Comparison of ENCODE assay signal across 18 cellular contexts in genomic region chr15:42175671-42176070, GRCh38. TPM values are rescaled to one million over a fixed set of nuclear protein-coding genes. Genes with fewer than 3 reads are reported as not detected.
"Had no signal": no experiment of that assay in that cellular context is flagged by ENCODE, and none has a peak within 500 bp of the region (broad histone marks: within the 10 kb centered on the region; RNA-seq: fewer than 3 reads in every experiment).

No MANE protein-coding gene starts in this region.

- H3K36me3 ChIP-seq: uterus had no signal

- H3K9ac ChIP-seq: neural progenitor cell had no signal

- H3K27ac ChIP-seq: neural progenitor cell, pancreas, skin epidermis, thyroid gland had no signal

- H3K4me1 Mint-ChIP-seq: brain, endodermal cell, neural progenitor cell had no signal

- H3K4me1 ChIP-seq: neural progenitor cell, pancreas, thyroid gland, uterus had no signal

- H3K27ac Mint-ChIP-seq: activated CD4-positive, alpha-beta T cell treated with anti-CD3 and anti-CD28 coated beads for 36 hours; activated T-helper 1 cell treated with anti-CD3 and anti-CD28 coated beads, Interleukin-12 subunit alpha, Interleukin-12 subunit beta, Interleukin-2, Interleukin-4 antibody, amounts not matched to agents 30 ng/mL and 10 ng/mL and 1 ng/mL, durations not matched to agents 14 hours and 24 hours and 36 hours; brain; endodermal cell; neural progenitor cell; T-helper 2 cell treated with Interferon-gamma antibody and Interleukin-4, amounts not matched to agents 5 μg/mL and 100 μg/mL, for 36 hours had no signal

- H3K4me2 ChIP-seq: neural progenitor cell had no signal

- DNase-seq: activated CD4-positive, alpha-beta T cell treated with anti-CD3 and anti-CD28 coated beads for 36 hours; activated naive CD4-positive, alpha-beta T cell treated with anti-CD3 and anti-CD28 coated beads, Interleukin-2, amount 50 U/mL, for 16 hours; amniotic stem cell; endodermal cell; left colon; pancreas; retina; stimulated activated CD4-positive, alpha-beta T cell treated with anti-CD3 and anti-CD28 coated beads, Interleukin-4, amount 100 ng/mL, for 4 hours; SW 1271; thyroid gland; uterus had no signal

- H3K4me3 Mint-ChIP-seq: activated CD4-positive, alpha-beta T cell treated with anti-CD3 and anti-CD28 coated beads for 36 hours; activated T-helper 1 cell treated with anti-CD3 and anti-CD28 coated beads, Interleukin-12 subunit alpha, Interleukin-12 subunit beta, Interleukin-2, Interleukin-4 antibody, amounts not matched to agents 30 ng/mL and 10 ng/mL and 1 ng/mL, durations not matched to agents 14 hours and 24 hours and 36 hours; brain; endodermal cell; neural progenitor cell; T-helper 2 cell treated with Interferon-gamma antibody and Interleukin-4, amounts not matched to agents 5 μg/mL and 100 μg/mL, for 36 hours had no signal

- H3K27me3 ChIP-seq: neural progenitor cell, pancreas, thyroid gland, uterus had no signal

- H3K9me3 ChIP-seq: pancreas, thyroid gland, uterus had no signal

- H2AFZ ChIP-seq: neural progenitor cell had no signal

- H3K4me3 ChIP-seq: neural progenitor cell, pancreas, skin epidermis, thyroid gland, uterus had no signal

- H3K9me3 Mint-ChIP-seq: activated T-helper 1 cell treated with anti-CD3 and anti-CD28 coated beads, Interleukin-12 subunit alpha, Interleukin-12 subunit beta, Interleukin-2, Interleukin-4 antibody, amounts not matched to agents 30 ng/mL and 10 ng/mL and 1 ng/mL, durations not matched to agents 14 hours and 24 hours and 36 hours; brain; endodermal cell; neural progenitor cell; T-helper 2 cell treated with Interferon-gamma antibody and Interleukin-4, amounts not matched to agents 5 μg/mL and 100 μg/mL, for 36 hours had no signal

- ATAC-seq: activated CD4-positive, alpha-beta T cell treated with anti-CD3 and anti-CD28 coated beads for 36 hours; esophagus mucosa; left colon; pancreas had no signal

- H3K27me3 Mint-ChIP-seq: activated CD4-positive, alpha-beta T cell treated with anti-CD3 and anti-CD28 coated beads for 36 hours; brain had no signal

RNA-seq across cellular contexts. Expression of gene PLA2G4F, which starts 19.2 kb away (rescaled TPM):
- total RNA-seq: activated CD4-positive, alpha-beta T cell treated with anti-CD3 and anti-CD28 coated beads for 36 hours; activated T-helper 1 cell treated with anti-CD3 and anti-CD28 coated beads, Interleukin-12 subunit alpha, Interleukin-12 subunit beta, Interleukin-2, Interleukin-4 antibody, amounts not matched to agents 30 ng/mL and 10 ng/mL and 1 ng/mL, durations not matched to agents 14 hours and 24 hours and 36 hours; dermis microvascular lymphatic vessel endothelial cell had no signal
